Comparison of ENCODE assay signal across 8 cellular contexts in the genomic region with DNA sequence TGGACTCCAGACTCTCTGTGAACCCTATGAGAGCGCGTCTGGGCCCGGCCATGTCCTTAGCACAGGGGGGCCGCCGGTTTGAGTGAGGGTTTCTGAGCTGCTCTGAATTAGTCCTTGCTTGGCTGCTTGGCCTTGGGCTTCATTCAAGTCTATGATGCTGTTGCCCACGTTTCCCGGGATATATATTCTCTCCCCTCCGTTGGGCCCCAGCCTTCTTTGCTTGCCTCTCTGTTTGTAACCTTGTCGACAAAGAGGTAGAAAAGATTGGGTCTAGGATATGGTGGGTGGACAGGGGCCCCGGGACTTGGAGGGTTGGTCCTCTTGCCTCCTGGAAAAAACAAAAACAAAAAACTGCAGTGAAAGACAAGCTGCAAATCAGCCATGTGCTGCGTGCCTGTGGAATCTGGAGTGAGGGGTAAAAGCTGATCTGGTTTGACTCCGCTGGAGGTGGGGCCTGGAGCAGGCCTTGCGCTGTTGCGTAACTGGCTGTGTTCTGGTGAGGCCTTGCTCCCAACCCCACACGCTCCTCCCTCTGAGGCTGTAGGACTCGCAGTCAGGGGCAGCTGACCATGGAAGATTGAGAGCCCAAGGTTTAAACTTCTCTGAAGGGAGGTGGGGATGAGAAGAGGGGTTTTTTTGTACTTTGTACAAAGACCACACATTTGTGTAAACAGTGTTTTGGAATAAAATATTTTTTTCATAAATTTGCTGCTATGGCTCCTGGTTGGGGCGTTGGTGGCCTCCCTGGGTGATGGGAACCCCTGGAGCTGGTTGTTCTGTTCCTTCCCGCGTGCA. TPM values are rescaled to one million over a fixed set of nuclear protein-coding genes. Genes with fewer than 3 reads are reported as not detected.
DNase-seq lines count a peak whose midpoint lies in the region; ATAC-seq and TF ChIP-seq lines count a peak whose summit lies in the region.

No MANE protein-coding gene starts in this region.

- no peaks in the 10 kb centered on the region; the same call in 2 of the 3 replicates for H3K9me3 Mint-ChIP-seq in GM23338

- CTCF ChIA-PET in A673 (lab: Charles Lee), result interaction anchor here (1.1 to 2.8 kb wide), 2 partner anchors 95 to 216 kb away, joined by 3 to 16 read pairs; no protein-coding TSS in a partner anchor

- H3K4me3 Mint-ChIP-seq in GM23338, result peak overlapping the region; percentile 46

- H3K9me3 ChIP-seq in liver (ENCODE audit: control insufficient read depth in 4 of 4, low read length in 3 of 4) (no peaks in the 10 kb centered on the region), subcutaneous abdominal adipose tissue (ENCODE audit: control insufficient read depth in 5 of 5, low read length in 5 of 5) (no peaks in the 10 kb centered on the region), A673 (ENCODE audit: low read depth, low read length, poor library complexity, severe bottlenecking) (no peaks in the 10 kb centered on the region)

- H3K4me1 ChIP-seq in GM23338 (ENCODE audit: insufficient read depth) (peaks cover 23% of the 10 kb centered on the region), liver (ENCODE audit: control insufficient read depth in 4 of 4, insufficient read depth in 4 of 4, low read length in 3 of 4) (peaks cover 3 to 31% (median 24%) of the 10 kb centered on the region in 4 donors), subcutaneous abdominal adipose tissue (ENCODE audit: control insufficient read depth in 5 of 5, insufficient read depth in 5 of 5, low read length in 5 of 5) (peaks cover 12 to 62% (median 54%) of the 10 kb centered on the region in 5 donors), A673 (ENCODE audit: insufficient read depth, low read length, poor library complexity, severe bottlenecking) (peaks cover 7% of the 10 kb centered on the region)

- peak overlapping the region; percentile 82; the same call in 1 of the 2 replicates for H3K4me2 ChIP-seq in GM23338

- peaks cover 44% of the 10 kb centered on the region for H3K4me1 Mint-ChIP-seq in GM23338

- peaks cover 9% of the 10 kb centered on the region for H3K36me3 Mint-ChIP-seq in GM23338 (ENCODE audit: low read depth)

- POLR2A ChIA-PET in A673 (lab: Charles Lee; ENCODE audit: low non-redundant PET), result no interaction called here

- peak; percentile 64 for DNase-seq in GM23338 (ENCODE audit: low spot score)
- peak; percentile 81 for DNase-seq in NOMO-1 treated with DMSO at 0.1 percent for 48 hours (lab: John Stamatoyannopoulos, UW; ENCODE audit: unreplicated experiment)
- DNase-seq in coronary artery (ENCODE audit: low spot score), result peak; percentile 90
- no peak for DNase-seq in A673 (ENCODE audit: low spot score)

- no peaks in the 10 kb centered on the region; the same call in 1 of the 2 replicates for H4K20me1 ChIP-seq in GM23338 (replicated peaks; ENCODE audit: insufficient read depth)

- H3K27ac ChIP-seq in GM23338 (ENCODE audit: low read depth) (peak overlapping the region; percentile 59; the same call in 1 of the 2 replicates), coronary artery (peak overlapping the region; percentile 72 to 86), liver (ENCODE audit: low read depth in 1 of 2, low read length in 2 of 2) (peak overlapping the region; percentile 77 to 84), subcutaneous abdominal adipose tissue (ENCODE audit: low read depth, low read length) (peak overlapping the region; percentile 85), A673 (ENCODE audit: low read depth, low read length, poor library complexity, severe bottlenecking) (no peak overlapping the region)

- peak; percentile 68 for ATAC-seq in GM23338
- no peak for ATAC-seq in HG03565 (IDR thresholded peaks at IDR 0.05; ENCODE audit: unreplicated experiment)
- ATAC-seq in GM21619 (IDR thresholded peaks at IDR 0.05; ENCODE audit: unreplicated experiment), result no peak

- TF ChIP-seq CTCF in GM23338 (conservative IDR thresholded peaks at IDR 0.05; ENCODE audit: low read depth in 2 of 2) (no peak), coronary artery (IDR thresholded peaks at IDR 0.05) (no peak), liver (IDR thresholded peaks at IDR 0.05; ENCODE audit: low read depth, low read length, missing input control) (no peak), A673 (conservative IDR thresholded peaks at IDR 0.05; ENCODE audit: low read depth, low read length) (no peak)

- peaks cover 20% of the 10 kb centered on the region for H3F3A ChIP-seq in GM23338 (replicated peaks; ENCODE audit: low read depth)

- H3K27me3 ChIP-seq in GM23338 (ENCODE audit: insufficient read depth) (no peaks in the 10 kb centered on the region), liver (ENCODE audit: control insufficient read depth in 4 of 4, insufficient read depth in 4 of 4, low read length in 3 of 4) (no peaks in the 10 kb centered on the region), subcutaneous abdominal adipose tissue (ENCODE audit: control insufficient read depth in 5 of 5, insufficient read depth in 4 of 5, low read length in 5 of 5) (no peaks in the 10 kb centered on the region), A673 (replicated peaks; ENCODE audit: insufficient read depth, low read depth, low read length, poor library complexity) (no peaks in the 10 kb centered on the region)

- H3K9me2 ChIP-seq in GM23338 (ENCODE audit: insufficient read depth), result no peaks in the 10 kb centered on the region

- H3K27me3 Mint-ChIP-seq in GM23338 (ENCODE audit: insufficient read depth, low read depth, poor library complexity), result peaks cover 9% of the 10 kb centered on the region

- H3K4me3 ChIP-seq in GM23338 (peak overlapping the region; percentile 56; the same call in 1 of the 2 replicates), coronary artery (peak overlapping the region; percentile 44), liver (ENCODE audit: low read depth in 1 of 3, low read length in 3 of 3) (no peak overlapping the region), subcutaneous abdominal adipose tissue (ENCODE audit: low read depth in 1 of 5, low read length in 5 of 5) (no peak overlapping the region), A673 (ENCODE audit: low read depth, low read length, poor library complexity, severe bottlenecking) (no peak overlapping the region)

- no peaks in the 10 kb centered on the region for H3K79me2 ChIP-seq in GM23338 (replicated peaks; ENCODE audit: insufficient read depth)

- no peak overlapping the region for H2AFZ ChIP-seq in GM23338

- intact Hi-C loops in A673 (cut with micrococcal nuclease; ENCODE audit: unreplicated experiment), result loop anchor here (10.0 kb wide), 1 partner anchor 213 kb away; no protein-coding TSS in a partner anchor

- peak overlapping the region; percentile 21 to 33 for H3K9ac ChIP-seq in liver (ENCODE audit: low read depth in 1 of 2, low read length in 2 of 2)
- peak overlapping the region in 3 of 5 donors; percentile 21 to 64 (median 54) for H3K9ac ChIP-seq in subcutaneous abdominal adipose tissue (ENCODE audit: low read length in 5 of 5)

- BruUV-seq in A673 (replicated peaks; lab: Mats Ljungman, UMichigan), result no TSS peak

- 0 out of 2 replicates have a peak overlapping the region, but pooled peaks have one; percentile 41 for H3K27ac Mint-ChIP-seq in GM23338

- WGBS in liver, result 45% methylated on average over 19 of the region's 19 CpGs

- TF ChIP-seq RAD21 in liver (IDR thresholded peaks at IDR 0.05), result peak in 1 of 2 donors; percentile 64

- H3K36me3 ChIP-seq in GM23338 (ENCODE audit: insufficient read depth) (peaks cover 8% of the 10 kb centered on the region; the same call in 1 of the 2 replicates), liver (ENCODE audit: control insufficient read depth in 4 of 4, insufficient read depth in 3 of 4, low read depth in 1 of 4, low read length in 3 of 4) (peaks cover 9 to 34% (median 27%) of the 10 kb centered on the region in 4 donors), subcutaneous abdominal adipose tissue (ENCODE audit: control insufficient read depth in 5 of 5, insufficient read depth in 5 of 5, low read length in 5 of 5) (peaks cover under 1 to 80% (median 68%) of the 10 kb centered on the region in 5 donors), A673 (ENCODE audit: insufficient read depth, low read length, poor library complexity, severe bottlenecking) (no peaks in the 10 kb centered on the region)

TF ChIP-seq in liver, 16 proteins besides CTCF, POLR2A, EP300 and RAD21 (continues in another document):
- peak; percentile 59 for TF ChIP-seq NR2F2 (IDR thresholded peaks at IDR 0.05)
- TF ChIP-seq HNF4A (conservative IDR thresholded peaks at IDR 0.05), result peak; percentile 60 to 68
- TF ChIP-seq EGR1 (IDR thresholded peaks at IDR 0.05; ENCODE audit: low read depth in 2 of 2), result peak in 1 of 2 donors; percentile 32
- peak; percentile 75 to 81 for TF ChIP-seq RXRA (IDR thresholded peaks at IDR 0.05)
- TF ChIP-seq GABPA (IDR thresholded peaks at IDR 0.05 in 1 of 2, conservative IDR thresholded peaks at IDR 0.05 in 1 of 2), result no peak
- no peak for TF ChIP-seq TAF1 (conservative IDR thresholded peaks at IDR 0.05)
- peak; percentile 39 for TF ChIP-seq SP1 (IDR thresholded peaks at IDR 0.05)
- TF ChIP-seq HNF4G (IDR thresholded peaks at IDR 0.05), result no peak
- TF ChIP-seq, protein P1, sequence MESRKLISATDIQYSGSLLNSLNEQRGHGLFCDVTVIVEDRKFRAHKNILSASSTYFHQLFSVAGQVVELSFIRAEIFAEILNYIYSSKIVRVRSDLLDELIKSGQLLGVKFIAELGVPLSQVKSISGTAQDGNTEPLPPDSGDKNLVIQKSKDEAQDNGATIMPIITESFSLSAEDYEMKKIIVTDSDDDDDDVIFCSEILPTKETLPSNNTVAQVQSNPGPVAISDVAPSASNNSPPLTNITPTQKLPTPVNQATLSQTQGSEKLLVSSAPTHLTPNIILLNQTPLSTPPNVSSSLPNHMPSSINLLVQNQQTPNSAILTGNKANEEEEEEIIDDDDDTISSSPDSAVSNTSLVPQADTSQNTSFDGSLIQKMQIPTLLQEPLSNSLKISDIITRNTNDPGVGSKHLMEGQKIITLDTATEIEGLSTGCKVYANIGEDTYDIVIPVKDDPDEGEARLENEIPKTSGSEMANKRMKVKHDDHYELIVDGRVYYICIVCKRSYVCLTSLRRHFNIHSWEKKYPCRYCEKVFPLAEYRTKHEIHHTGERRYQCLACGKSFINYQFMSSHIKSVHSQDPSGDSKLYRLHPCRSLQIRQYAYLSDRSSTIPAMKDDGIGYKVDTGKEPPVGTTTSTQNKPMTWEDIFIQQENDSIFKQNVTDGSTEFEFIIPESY (IDR thresholded peaks at IDR 0.05), result no peak
- TF ChIP-seq, protein P2, sequence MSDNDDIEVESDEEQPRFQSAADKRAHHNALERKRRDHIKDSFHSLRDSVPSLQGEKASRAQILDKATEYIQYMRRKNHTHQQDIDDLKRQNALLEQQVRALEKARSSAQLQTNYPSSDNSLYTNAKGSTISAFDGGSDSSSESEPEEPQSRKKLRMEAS (IDR thresholded peaks at IDR 0.05), result no peak

RNA-seq across cellular contexts. Expression of a gene that starts 23.1 kb away (rescaled TPM):
- 14.6 and 18.1 TPM in 2 replicates for total RNA-seq in GM23338 (2014; rRNA removed; shearing (Covaris generic))
- polyA plus RNA-seq in GM23338 (2016; fragmentation: Nextera tagmentation; extraction: Ambion mirVana) (2.3 and 2.4 TPM in 2 replicates), liver (1 to 10 TPM; 1.7 to 4.0 TPM)
- total RNA-seq in liver (10 to 100 TPM; 13.7 to 37.7 TPM), A673 (2021) (0.19 TPM in 1 of 2 replicates, not detected in the other)

RNA-seq across cellular contexts. Expression of a gene that starts 35.2 kb away (rescaled TPM):
- 47.1 and 60.5 TPM in 2 replicates for total RNA-seq in GM23338 (2014; rRNA removed; shearing (Covaris generic))
- polyA plus RNA-seq in GM23338 (2016; fragmentation: Nextera tagmentation; extraction: Ambion mirVana) (13.9 and 14.3 TPM in 2 replicates), liver (10 to 100 TPM in 1 of 2 donors, 1 to 10 TPM in 1; 6.7 to 12.1 TPM)
- total RNA-seq in liver (10 to 100 TPM; 31.0 to 33.9 TPM), A673 (2021) (11.2 and 14.9 TPM in 2 replicates)

Comparison
In these comparisons a context has a peak if more than half of its experiments do, and no peak if none do; other contexts are left out.
1. H3K4me3 ChIP-seq: peak in GM23338 (single experiment) and coronary artery (single experiment); none in liver (0 of 3), subcutaneous abdominal adipose tissue (0 of 5) and A673 (single experiment).
2. RNA of a gene that starts 23.1 kb away (total RNA-seq): 13.7 to 37.7 TPM in liver and 14.6 to 18.1 TPM in GM23338; 0.19 TPM in A673; every median in the first group is over 10 times any median in the second.